ENCODE assay signal across 15 cellular contexts in the genomic region with DNA sequence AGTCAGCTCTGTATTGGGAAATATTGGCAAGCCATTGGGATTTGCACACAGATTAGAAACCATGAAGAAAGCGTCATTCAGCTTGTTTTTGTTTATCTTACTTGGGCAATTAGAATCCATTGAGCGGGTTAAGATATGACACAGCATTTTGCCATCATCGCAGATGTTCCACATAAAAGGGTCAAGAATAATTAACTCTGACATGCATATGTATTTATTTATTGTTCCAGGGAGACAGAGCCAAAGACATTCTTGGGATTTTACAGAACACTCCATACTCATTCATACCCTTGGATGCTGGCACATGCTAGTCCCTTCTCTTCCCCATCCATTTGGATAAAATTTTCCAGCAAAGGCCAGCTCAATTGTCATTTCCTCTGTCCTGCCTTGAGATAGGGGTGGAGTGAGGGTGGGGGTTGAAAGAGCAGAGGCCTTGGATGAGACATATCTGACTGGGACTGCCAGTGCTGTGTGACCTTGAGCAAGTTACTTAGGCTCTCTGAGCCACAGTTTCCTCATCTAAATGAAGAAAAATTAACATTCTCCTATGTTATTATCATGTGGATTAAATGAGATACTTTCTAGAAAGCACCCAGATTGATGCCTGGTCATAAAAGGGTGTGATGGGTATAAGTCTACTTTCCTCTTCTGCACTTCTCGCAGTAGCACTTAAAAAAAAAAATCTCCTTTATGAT.
DNase-seq lines count a peak whose midpoint lies in the region; ATAC-seq, FAIRE-seq and TF ChIP-seq lines count a peak whose summit lies in the region.
"Had no signal": no experiment of that assay in that cellular context is flagged by ENCODE, and none has a peak within 500 bp of the region (broad histone marks: within the 10 kb centered on the region; RNA-seq: fewer than 3 reads in every experiment).

No MANE protein-coding gene starts in this region.

- H3K9me3 ChIP-seq in liver (ENCODE audit: control insufficient read depth in 4 of 4, low read length in 3 of 4): no peaks in the 10 kb centered on the region
- no peaks in the 10 kb centered on the region for H3K9me3 ChIP-seq in HepG2 (ENCODE audit: low read length)
- H3K9me3 ChIP-seq in suprapubic skin: no peaks in the 10 kb centered on the region
- H3K9me3 ChIP-seq: esophagus squamous epithelium, upper lobe of left lung had no signal

- no peaks in the 10 kb centered on the region for H3K79me2 ChIP-seq in HepG2 (ENCODE audit: insufficient read depth, low read length)

- H3K4me2 ChIP-seq in HepG2 (ENCODE audit: low read depth, low read length): no peak overlapping the region

- H3K27ac ChIP-seq in liver (ENCODE audit: low read depth in 1 of 2, low read length in 2 of 2) (no peak overlapping the region), HepG2 (ENCODE audit: extremely low read length, insufficient read depth, low read length) (no peak overlapping the region), suprapubic skin (no peak overlapping the region)
- H3K27ac ChIP-seq: upper lobe of left lung had no signal

- CTCF ChIA-PET in HepG2 (lab: Yijun Ruan, JAX; ENCODE audit: low intra/inter-chr PET ratio, low total read pairs): no interaction called here

- no peaks in the 10 kb centered on the region for H3K27me3 ChIP-seq in liver (ENCODE audit: control insufficient read depth in 4 of 4, insufficient read depth in 4 of 4, low read length in 3 of 4)
- H3K27me3 ChIP-seq in HepG2 (ENCODE audit: control insufficient read depth in 1 of 2, insufficient read depth in 2 of 2, low read length in 2 of 2): peaks cover 0 to 3% of the 10 kb centered on the region in 2 experiments; a peak in 1 of 5 replicates
- no peaks in the 10 kb centered on the region for H3K27me3 ChIP-seq in suprapubic skin
- H3K27me3 ChIP-seq: esophagus squamous epithelium, upper lobe of left lung had no signal

- H2AFZ ChIP-seq in HepG2 (ENCODE audit: low read length): no peak overlapping the region

- H3K4me3 ChIP-seq in liver (ENCODE audit: low read depth in 1 of 3, low read length in 3 of 3): no peak overlapping the region
- no peak overlapping the region for H3K4me3 ChIP-seq in HepG2 (replicated peaks in 1 of 3; ENCODE audit: insufficient read depth in 1 of 3, low read depth in 2 of 3, low read length in 3 of 3)
- no peak overlapping the region for H3K4me3 ChIP-seq in suprapubic skin
- H3K4me3 ChIP-seq: esophagus squamous epithelium, upper lobe of left lung had no signal

- H3K36me3 ChIP-seq in liver (ENCODE audit: control insufficient read depth in 4 of 4, insufficient read depth in 3 of 4, low read depth in 1 of 4, low read length in 3 of 4) (no peaks in the 10 kb centered on the region), HepG2 (replicated peaks in 1 of 2; ENCODE audit: control insufficient read depth in 1 of 2, insufficient read depth in 2 of 2, low read length in 2 of 2) (no peaks in the 10 kb centered on the region), suprapubic skin (no peaks in the 10 kb centered on the region)
- H3K36me3 ChIP-seq: esophagus squamous epithelium, upper lobe of left lung had no signal

- WGBS in liver: 43% methylated on average over 4 of the region's 4 CpGs
- 1% methylated on average over 4 of the region's 4 CpGs for WGBS in HepG2 (ENCODE audit: low lambda C conversion rate)
- 57% methylated on average over 4 of the region's 4 CpGs for WGBS in suprapubic skin

- H4K20me1 ChIP-seq in HepG2 (ENCODE audit: insufficient read depth, low read length): no peaks in the 10 kb centered on the region

- H3K9ac ChIP-seq in liver (ENCODE audit: low read depth in 1 of 2, low read length in 2 of 2): no peak overlapping the region
- no peak overlapping the region for H3K9ac ChIP-seq in HepG2 (ENCODE audit: insufficient read depth, low read depth, low read length)

- DNase-seq in HepG2 (ENCODE audit: low spot score) (no peak), amniotic epithelial cell (ENCODE audit: low read depth) (peak; percentile 44), left cardiac atrium (no peak), suprapubic skin (ENCODE audit: low spot score in 2 of 2) (no peak), NAMALWA (ENCODE audit: low spot score) (no peak)
- no peak for DNase-seq in central memory CD4-positive, alpha-beta T cell
- DNase-seq in activated CD8-positive, alpha-beta memory T cell treated with anti-CD3 and anti-CD28 coated beads, Interleukin-2, amount 50 U/mL, for 4 hours: no peak
- DNase-seq: activated B cell treated with CpG ODN at 0.5 μM for 24 hours; activated naive CD4-positive, alpha-beta T cell treated with anti-CD3 and anti-CD28 coated beads, Interleukin-2, amount 50 U/mL, for 16 hours; esophagus squamous epithelium; Karpas-422; NCI-H2081; upper lobe of left lung had no signal

- BruUV-seq in HepG2 (replicated peaks; lab: Mats Ljungman, UMichigan): no TSS peak

- TF ChIP-seq CTCF in liver (IDR thresholded peaks at IDR 0.05; ENCODE audit: low read depth, low read length, missing input control) (no peak), HepG2 (CRISPR knock-in tag; IDR thresholded peaks at IDR 0.05) (no peak), suprapubic skin (IDR thresholded peaks at IDR 0.05) (no peak)

- TF ChIP-seq RAD21 in liver (IDR thresholded peaks at IDR 0.05): peak in 1 of 2 donors; percentile 26
- TF ChIP-seq RAD21 in HepG2 (CRISPR knock-in tag; IDR thresholded peaks at IDR 0.05): no peak

- no peak for ATAC-seq in HepG2
- peak; percentile 35 to 77 for ATAC-seq in left cardiac atrium

- no peak for TF ChIP-seq EP300 in HepG2 (IDR thresholded peaks at IDR 0.05; ENCODE audit: low read depth in 2 of 2, low read length in 2 of 2)
- TF ChIP-seq EP300 in HepG2 (CRISPR knock-in tag; IDR thresholded peaks at IDR 0.05; ENCODE audit: borderline replicate concordance): no peak
- no peak for TF ChIP-seq EP300 in suprapubic skin (IDR thresholded peaks at IDR 0.05)

- intact Hi-C loops in HepG2 (cut with micrococcal nuclease; ENCODE audit: unreplicated experiment) (no loop called here), left cardiac atrium (cut with DNase I) (no loop called here)

- H3K4me1 ChIP-seq in liver (ENCODE audit: control insufficient read depth in 4 of 4, insufficient read depth in 4 of 4, low read length in 3 of 4): peaks cover 0 to 7% (median 3%) of the 10 kb centered on the region in 4 donors
- no peaks in the 10 kb centered on the region for H3K4me1 ChIP-seq in HepG2 (ENCODE audit: insufficient read depth, low read length)
- H3K4me1 ChIP-seq in suprapubic skin: peaks cover 6% of the 10 kb centered on the region
- H3K4me1 ChIP-seq: upper lobe of left lung had no signal

- TF ChIP-seq POLR2A in HepG2 (IDR thresholded peaks at IDR 0.05; ENCODE audit: insufficient read depth in 1 of 2, low read depth in 2 of 2, low read length in 2 of 2): no peak
- TF ChIP-seq POLR2A in suprapubic skin (IDR thresholded peaks at IDR 0.05): no peak

- no peak for FAIRE-seq in HepG2 (lab: Jason Lieb, UNC)
- FAIRE-seq: colon had no signal

- in situ Hi-C loops in HepG2 (cut with HindIII; ENCODE audit: extremely low pct_ligation_motif_present, low pct_unique_long_range_greater_than_20kb): no loop called here

- POLR2A ChIA-PET in HepG2 (lab: Yijun Ruan, JAX): no interaction called here

TF ChIP-seq in liver, 16 proteins besides CTCF, POLR2A, EP300 and RAD21 (continues in another document):
- TF ChIP-seq TAF1 (conservative IDR thresholded peaks at IDR 0.05) (no peak), EGR1 (IDR thresholded peaks at IDR 0.05; ENCODE audit: low read depth in 2 of 2) (peak in 1 of 2 donors; percentile 22), FOXA1 (IDR thresholded peaks at IDR 0.05) (no peak), RXRA (IDR thresholded peaks at IDR 0.05) (peak in 1 of 2 donors; percentile 82)
- TF ChIP-seq, protein P1, sequence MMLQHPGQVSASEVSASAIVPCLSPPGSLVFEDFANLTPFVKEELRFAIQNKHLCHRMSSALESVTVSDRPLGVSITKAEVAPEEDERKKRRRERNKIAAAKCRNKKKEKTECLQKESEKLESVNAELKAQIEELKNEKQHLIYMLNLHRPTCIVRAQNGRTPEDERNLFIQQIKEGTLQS (IDR thresholded peaks at IDR 0.05): no peak
- TF ChIP-seq, protein P2, sequence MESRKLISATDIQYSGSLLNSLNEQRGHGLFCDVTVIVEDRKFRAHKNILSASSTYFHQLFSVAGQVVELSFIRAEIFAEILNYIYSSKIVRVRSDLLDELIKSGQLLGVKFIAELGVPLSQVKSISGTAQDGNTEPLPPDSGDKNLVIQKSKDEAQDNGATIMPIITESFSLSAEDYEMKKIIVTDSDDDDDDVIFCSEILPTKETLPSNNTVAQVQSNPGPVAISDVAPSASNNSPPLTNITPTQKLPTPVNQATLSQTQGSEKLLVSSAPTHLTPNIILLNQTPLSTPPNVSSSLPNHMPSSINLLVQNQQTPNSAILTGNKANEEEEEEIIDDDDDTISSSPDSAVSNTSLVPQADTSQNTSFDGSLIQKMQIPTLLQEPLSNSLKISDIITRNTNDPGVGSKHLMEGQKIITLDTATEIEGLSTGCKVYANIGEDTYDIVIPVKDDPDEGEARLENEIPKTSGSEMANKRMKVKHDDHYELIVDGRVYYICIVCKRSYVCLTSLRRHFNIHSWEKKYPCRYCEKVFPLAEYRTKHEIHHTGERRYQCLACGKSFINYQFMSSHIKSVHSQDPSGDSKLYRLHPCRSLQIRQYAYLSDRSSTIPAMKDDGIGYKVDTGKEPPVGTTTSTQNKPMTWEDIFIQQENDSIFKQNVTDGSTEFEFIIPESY (IDR thresholded peaks at IDR 0.05): peak; percentile 59

TF ChIP-seq in HepG2, 621 proteins besides CTCF, POLR2A, EP300 and RAD21 (continues in another document):
- TF ChIP-seq MYC (CRISPR knock-in tag; IDR thresholded peaks at IDR 0.05; ENCODE audit: borderline replicate concordance): no peak
- TF ChIP-seq BRD4 (CRISPR knock-in tag; IDR thresholded peaks at IDR 0.05): no peak
